In the genomic region with DNA sequence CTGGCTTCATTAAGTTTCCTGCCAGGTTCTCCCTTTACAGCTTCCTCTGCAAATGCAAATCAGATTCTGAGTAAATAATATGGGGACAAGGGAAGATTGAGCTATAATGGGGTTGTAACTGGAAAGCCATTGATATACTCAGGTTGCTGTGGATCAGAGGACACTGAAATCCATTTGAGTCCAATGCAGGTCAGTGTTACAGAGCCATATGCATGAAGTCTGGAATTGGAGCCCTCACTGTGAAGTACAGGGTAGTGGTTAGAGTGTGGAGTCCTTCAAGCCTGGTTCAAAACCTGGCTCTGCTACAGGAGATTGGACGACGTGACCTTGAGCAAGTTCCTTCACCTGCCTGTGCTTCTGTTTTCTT, we compare ENCODE assay signal across 14 cellular contexts. TPM values are rescaled to one million over a fixed set of nuclear protein-coding genes. Genes with fewer than 3 reads are reported as not detected.
A peak's percentile ranks its signal among the peaks of the same experiment; 100 is the strongest.
DNase-seq lines count a peak whose midpoint lies in the region; ATAC-seq and TF ChIP-seq lines count a peak whose summit lies in the region.
"Had no signal": no experiment of that assay in that cellular context is flagged by ENCODE, and none has a peak within 500 bp of the region (broad histone marks: within the 10 kb centered on the region; RNA-seq: fewer than 3 reads in every experiment).

No MANE protein-coding gene starts in this region.

- H3K4me1 ChIP-seq in OCI-LY3 (ENCODE audit: low read length) (peaks cover 24% of the 10 kb centered on the region), spleen (peaks cover 0 to 25% (median 11%) of the 10 kb centered on the region in 6 donors), BE2C (no peaks in the 10 kb centered on the region)
- H3K4me1 ChIP-seq: left lung had no signal

- ATAC-seq in activated T-cell treated with anti-CD3 and anti-CD28 coated beads, Interleukin-2, amount 50 U/mL, for 72 hours (replicated peaks in 1 of 2): no peak
- peak; percentile 14 for ATAC-seq in HG02763 (IDR thresholded peaks at IDR 0.05; ENCODE audit: unreplicated experiment)
- ATAC-seq: left lung had no signal

- intact Hi-C loops in spleen (cut with DNase I; ENCODE audit: low total_unique reads): no loop called here

- H3K4me3 ChIP-seq in OCI-LY3 (ENCODE audit: low read length) (peak overlapping the region; percentile 52; the same call in 1 of the 2 replicates), spleen (no peak overlapping the region), BE2C (ENCODE audit: low read depth, low read length) (no peak overlapping the region)
- H3K4me3 ChIP-seq: left lung, thoracic aorta had no signal

- TF ChIP-seq POLR2A in spleen (IDR thresholded peaks at IDR 0.05): no peak

- no peaks in the 10 kb centered on the region for H3K79me2 ChIP-seq in OCI-LY3 (ENCODE audit: low read length)

- no peak for DNase-seq in activated T-cell treated with anti-CD3 and anti-CD28 coated beads, Interleukin-2, amount 50 U/mL, for 72 hours
- no peak for DNase-seq in activated T-cell treated with anti-CD3 and anti-CD28 coated beads, Interleukin-2, amount 50 U/mL, for 48 hours
- DNase-seq in spleen (no peak), BE2C (no peak), NCI-H2196 (lab: John Stamatoyannopoulos, UW; ENCODE audit: unreplicated experiment) (no peak), CD1c-positive myeloid dendritic cell (ENCODE audit: extremely low spot score) (no peak)
- DNase-seq: activated gamma-delta T cell, left lung, SIG-M5 had no signal

- H3K9ac ChIP-seq in OCI-LY3 (ENCODE audit: low read length): no peak overlapping the region

- peak overlapping the region; percentile 80; the same call in 1 of the 2 replicates for H2AFZ ChIP-seq in OCI-LY3 (ENCODE audit: low read depth, low read length)

- H4K20me1 ChIP-seq in OCI-LY3 (ENCODE audit: insufficient read depth, low read length): no peaks in the 10 kb centered on the region

- H3K4me3 Mint-ChIP-seq in activated T-cell treated with anti-CD3 and anti-CD28 coated beads, Interleukin-2, amount 50 U/mL, for 72 hours: peak overlapping the region; percentile 73 to 84

- no peaks in the 10 kb centered on the region for H3K9me3 ChIP-seq in OCI-LY3 (ENCODE audit: insufficient read depth, low read length)
- no peaks in the 10 kb centered on the region for H3K9me3 ChIP-seq in spleen
- H3K9me3 ChIP-seq in BE2C: no peaks in the 10 kb centered on the region
- H3K9me3 ChIP-seq: left lung, thoracic aorta had no signal

- H3K36me3 ChIP-seq in OCI-LY3 (replicated peaks; ENCODE audit: low read depth, low read length) (peaks cover 7% of the 10 kb centered on the region), spleen (no peaks in the 10 kb centered on the region), BE2C (no peaks in the 10 kb centered on the region)
- H3K36me3 ChIP-seq: left lung, thoracic aorta had no signal

- WGBS in spleen, 5 donors: 76 to 85% (median 79%) methylated on average over 2 of the region's 2 CpGs

- no peaks in the 10 kb centered on the region for H3K27me3 Mint-ChIP-seq in activated T-cell treated with anti-CD3 and anti-CD28 coated beads, Interleukin-2, amount 50 U/mL, for 72 hours (ENCODE audit: low read depth)

- H3K27ac ChIP-seq in OCI-LY3 (ENCODE audit: low read length): peak overlapping the region; percentile 26
- H3K27ac ChIP-seq in spleen: peak overlapping the region in 6 of 8 donors; percentile 30 to 90 (median 70)
- H3K27ac ChIP-seq: epithelial cell of prostate, left lung, thoracic aorta had no signal

- H3K27me3 ChIP-seq in OCI-LY3 (ENCODE audit: low read depth, low read length) (no peaks in the 10 kb centered on the region), spleen (replicated peaks in 1 of 7) (no peaks in the 10 kb centered on the region), BE2C (no peaks in the 10 kb centered on the region)
- H3K27me3 ChIP-seq: left lung had no signal

- H3K36me3 Mint-ChIP-seq in activated T-cell treated with anti-CD3 and anti-CD28 coated beads, Interleukin-2, amount 50 U/mL, for 72 hours (ENCODE audit: insufficient read depth in 2 of 2): peaks cover 16 to 32% of the 10 kb centered on the region in 2 donors

- peak overlapping the region; percentile 63 for H3K4me2 ChIP-seq in OCI-LY3 (ENCODE audit: low read length)

- peaks cover 67% of the 10 kb centered on the region for H3K4me1 Mint-ChIP-seq in activated T-cell treated with anti-CD3 and anti-CD28 coated beads, Interleukin-2, amount 50 U/mL, for 72 hours (ENCODE audit: low read depth)

- no peak for TF ChIP-seq CTCF in OCI-LY3 (IDR thresholded peaks at IDR 0.05; ENCODE audit: low read depth, low read length)
- TF ChIP-seq CTCF in spleen (IDR thresholded peaks at IDR 0.05 in 8 of 11, conservative IDR thresholded peaks at IDR 0.05 in 3 of 11): no peak
- no peak for TF ChIP-seq CTCF in BE2C (IDR thresholded peaks at IDR 0.05; ENCODE audit: low read depth, low read length)

- H3K9me3 Mint-ChIP-seq in activated T-cell treated with anti-CD3 and anti-CD28 coated beads, Interleukin-2, amount 50 U/mL, for 72 hours: peaks cover 2 to 3% of the 10 kb centered on the region in 2 donors

- peak overlapping the region; percentile 93 for H3K27ac Mint-ChIP-seq in activated T-cell treated with anti-CD3 and anti-CD28 coated beads, Interleukin-2, amount 50 U/mL, for 72 hours

RNA-seq across cellular contexts. Expression of a gene that starts 48.7 kb away (rescaled TPM):
- 10 to 100 TPM in 1 of 2 donors, 1 to 10 TPM in 1; 7.3 to 10.6 TPM for total RNA-seq in activated T-cell treated with anti-CD3 and anti-CD28 coated beads, Interleukin-2, amount 50 U/mL, for 72 hours
- 10 to 100 TPM in 4 of 7 donors, 1 to 10 TPM in 3; 4.4 to 18.2 (median 12.6) TPM for total RNA-seq in spleen
- polyA plus RNA-seq in spleen: 10 to 100 TPM in 1 of 3 donors, 1 to 10 TPM in 2; 2.2 to 11.5 (median 3.4) TPM
- not detected for polyA plus RNA-seq in BE2C (2012; ENCODE audit: insufficient read depth, insufficient read length, low read depth)
- total RNA-seq: M059J had no signal
